Comparison of ENCODE assay signal across 20 cellular contexts in the genomic region with DNA sequence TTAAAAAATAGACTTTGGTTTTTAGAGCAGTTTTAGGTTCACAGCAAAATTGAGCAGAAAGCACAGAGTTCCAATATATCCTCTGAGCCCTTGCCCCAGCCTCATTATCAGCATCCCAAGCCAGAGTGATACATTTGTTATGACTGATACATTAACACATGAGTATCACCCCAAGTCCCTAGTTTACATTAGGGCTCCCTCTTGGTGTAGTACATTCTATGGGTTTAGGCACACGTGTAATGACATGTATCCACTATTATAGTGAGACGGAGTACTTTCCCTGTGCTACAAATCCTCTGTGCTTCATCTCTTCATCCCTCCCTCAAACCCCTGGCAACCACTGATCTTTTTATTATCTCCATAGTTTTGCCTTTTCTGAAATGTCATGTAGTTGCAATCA. TPM values are rescaled to one million over a fixed set of nuclear protein-coding genes. Genes with fewer than 3 reads are reported as not detected.
DNase-seq lines count a peak whose midpoint lies in the region; ATAC-seq, FAIRE-seq and TF ChIP-seq lines count a peak whose summit lies in the region.
"Had no signal": no experiment of that assay in that cellular context is flagged by ENCODE, and none has a peak within 500 bp of the region (broad histone marks: within the 10 kb centered on the region; RNA-seq: fewer than 3 reads in every experiment).

No MANE protein-coding gene starts in this region.

- intact Hi-C loops in Panc1 (cut with micrococcal nuclease; ENCODE audit: unreplicated experiment) = no loop called here
- intact Hi-C loops in endothelial cell of umbilical vein (cut with micrococcal nuclease) = loop anchor here (1.0 to 2.0 kb wide), 7 partner anchors 10 to 210 kb away; partner anchors contain the start of gene EMP1

- no peak overlapping the region for H2AFZ ChIP-seq in endothelial cell of umbilical vein (ENCODE audit: low read depth, low read length)
- no peak overlapping the region for H2AFZ ChIP-seq in neural progenitor cell (replicated peaks)

- peaks cover 14% of the 10 kb centered on the region for H3K9me3 Mint-ChIP-seq in neural progenitor cell
- H3K9me3 Mint-ChIP-seq: CD4-positive, alpha-beta T cell; GM23338; HFFc6; IgD-negative memory B cell had no signal

- no peak overlapping the region for H3K4me3 ChIP-seq in Panc1 (ENCODE audit: low read depth in 2 of 2, low read length in 2 of 2)
- no peak overlapping the region for H3K4me3 ChIP-seq in endothelial cell of umbilical vein (replicated peaks in 1 of 3; ENCODE audit: insufficient read depth in 1 of 3, low read depth in 1 of 3, low read length in 3 of 3)
- H3K4me3 ChIP-seq in neural progenitor cell = no peak overlapping the region
- H3K4me3 ChIP-seq: GM23338 had no signal

- TF ChIP-seq CTCF in Panc1 (IDR thresholded peaks at IDR 0.05) = no peak
- no peak for TF ChIP-seq CTCF in endothelial cell of umbilical vein (IDR thresholded peaks at IDR 0.05; ENCODE audit: extremely low read depth in 1 of 2, insufficient read depth in 1 of 2, low read depth in 1 of 2, low read length in 2 of 2)
- no peak for TF ChIP-seq CTCF in neural progenitor cell (IDR thresholded peaks at IDR 0.05)

- in situ Hi-C loops in Panc1 (cut with HindIII; ENCODE audit: low pct_unique_long_range_greater_than_20kb, low sequenced_read_pairs) = no loop called here

- peaks cover 12% of the 10 kb centered on the region for H3F3A ChIP-seq in neural progenitor cell (ENCODE audit: low read depth)

- H3K4me2 ChIP-seq in endothelial cell of umbilical vein (ENCODE audit: insufficient read depth, low read length) (no peak overlapping the region), neural progenitor cell (no peak overlapping the region)
- H3K4me2 ChIP-seq: GM23338 had no signal

- H4K20me1 ChIP-seq in endothelial cell of umbilical vein (replicated peaks; ENCODE audit: control insufficient read depth, extremely low read depth, insufficient read depth, low read length) = no peaks in the 10 kb centered on the region
- no peaks in the 10 kb centered on the region for H4K20me1 ChIP-seq in neural progenitor cell (ENCODE audit: low read depth)

- peak overlapping the region; percentile 43 for H3K27ac Mint-ChIP-seq in neural progenitor cell
- H3K27ac Mint-ChIP-seq: CD4-positive, alpha-beta T cell; GM23338; HFFc6; IgD-negative memory B cell had no signal

- H3K36me3 Mint-ChIP-seq in neural progenitor cell = peaks cover 5% of the 10 kb centered on the region
- H3K36me3 Mint-ChIP-seq: IgD-negative memory B cell had no signal

- H3K27ac ChIP-seq in Panc1 (ENCODE audit: low read length) = peak overlapping the region; percentile 29; the same call in 1 of the 2 replicates
- peak overlapping the region; percentile 43 for H3K27ac ChIP-seq in endothelial cell of umbilical vein (ENCODE audit: insufficient read depth, low read depth, low read length)
- H3K27ac ChIP-seq in neural progenitor cell = no peak overlapping the region
- H3K27ac ChIP-seq: C4-2B had no signal

- H3K9ac ChIP-seq in endothelial cell of umbilical vein (replicated peaks; ENCODE audit: extremely low read depth, insufficient read depth, low read length) (no peak overlapping the region), neural progenitor cell (no peak overlapping the region)

- no peaks in the 10 kb centered on the region for H3K79me2 ChIP-seq in endothelial cell of umbilical vein (ENCODE audit: control insufficient read depth, insufficient read depth, low read length)
- no peaks in the 10 kb centered on the region for H3K79me2 ChIP-seq in neural progenitor cell (ENCODE audit: low read depth)

- H3K4me1 ChIP-seq in Panc1 (ENCODE audit: control insufficient read depth, insufficient read depth, low read length) (peaks cover 22% of the 10 kb centered on the region), endothelial cell of umbilical vein (ENCODE audit: control insufficient read depth, extremely low read depth, insufficient read depth, low read length) (peaks cover 20% of the 10 kb centered on the region), neural progenitor cell (peaks cover 25% of the 10 kb centered on the region)

- POLR2A ChIA-PET in Panc1 (lab: Charles Lee) (no interaction called here), endothelial cell of umbilical vein (lab: Charles Lee) (no interaction called here)

- CTCF ChIA-PET in Panc1 (lab: Charles Lee) = no interaction called here
- CTCF ChIA-PET in endothelial cell of umbilical vein (lab: Charles Lee) = interaction anchor here (1.2 to 2.2 kb wide), 3 partner anchors 10 to 46 kb away, joined by 3 to 7 read pairs (median 4); no protein-coding TSS in a partner anchor

- no peak for TF ChIP-seq POLR2A in endothelial cell of umbilical vein (IDR thresholded peaks at IDR 0.05; ENCODE audit: low read depth, low read length)

- dilution Hi-C loops in endothelial cell of umbilical vein (cut with MboI; ENCODE audit: extremely low pct_ligation_motif_present, low sequenced_read_pairs) = no loop called here

- H3K27me3 ChIP-seq in Panc1 (ENCODE audit: control insufficient read depth, insufficient read depth, low read length) = no peaks in the 10 kb centered on the region
- H3K27me3 ChIP-seq in endothelial cell of umbilical vein (ENCODE audit: control insufficient read depth in 2 of 2, insufficient read depth in 2 of 2, low read length in 2 of 2) = no peaks in the 10 kb centered on the region
- H3K27me3 ChIP-seq in neural progenitor cell = no peaks in the 10 kb centered on the region

- H3K9me1 ChIP-seq in endothelial cell of umbilical vein (replicated peaks; ENCODE audit: control insufficient read depth, extremely low read depth, insufficient read depth, low read length) = no peaks in the 10 kb centered on the region

- BruUV-seq in Panc1 (replicated peaks; lab: Mats Ljungman, UMichigan) (no TSS peak), endothelial cell of umbilical vein (replicated peaks; lab: Mats Ljungman, UMichigan) (no TSS peak)

- H3K9me3 ChIP-seq in Panc1 (ENCODE audit: control insufficient read depth, insufficient read depth, low read depth, low read length) (no peaks in the 10 kb centered on the region), endothelial cell of umbilical vein (replicated peaks; ENCODE audit: control insufficient read depth, insufficient read depth, low read length) (no peaks in the 10 kb centered on the region), neural progenitor cell (ENCODE audit: low read depth) (no peaks in the 10 kb centered on the region)
- H3K9me3 ChIP-seq: Caco-2 had no signal

- no peak overlapping the region for H3K4me3 Mint-ChIP-seq in neural progenitor cell
- H3K4me3 Mint-ChIP-seq: CD4-positive, alpha-beta T cell; GM23338; HFFc6; IgD-negative memory B cell had no signal

- peaks cover 2% of the 10 kb centered on the region for H3K27me3 Mint-ChIP-seq in neural progenitor cell (ENCODE audit: insufficient read depth, low read depth)

- H3K4me1 Mint-ChIP-seq in neural progenitor cell = peaks cover 40% of the 10 kb centered on the region

- DNase-seq in Panc1 (ENCODE audit: low read depth, low spot score) = no peak
- no peak for DNase-seq in endothelial cell of umbilical vein (ENCODE audit: low read depth, low spot score)
- DNase-seq in neural progenitor cell (ENCODE audit: low spot score) = no peak
- DNase-seq in stimulated activated CD4-positive, alpha-beta T cell treated with anti-CD3 and anti-CD28 coated beads, Interleukin-2, amount 100 ng/mL, for 48 hours = no peak
- DNase-seq in NCI-H526 treated with DMSO at 0.1 percent for 48 hours (lab: John Stamatoyannopoulos, UW) = no peak
- DNase-seq: AML-193; Caco-2; CD4-positive, alpha-beta T cell; HFFc6 had no signal

- no peak for FAIRE-seq in endothelial cell of umbilical vein (lab: Jason Lieb, UNC)
- FAIRE-seq: A204.1, D721Med, GM12892, GM18507, H54, HepG2 had no signal

- ATAC-seq in Panc1 (no peak), HG02938 (IDR thresholded peaks at IDR 0.05; ENCODE audit: unreplicated experiment) (no peak)
- ATAC-seq: GM23338, HCT116, HepG2 had no signal

- no peaks in the 10 kb centered on the region for H3K36me3 ChIP-seq in Panc1 (ENCODE audit: control insufficient read depth, insufficient read depth, low read length)
- H3K36me3 ChIP-seq in endothelial cell of umbilical vein (ENCODE audit: control insufficient read depth in 2 of 2, extremely low read depth in 1 of 2, insufficient read depth in 2 of 2, low read length in 2 of 2) = no peaks in the 10 kb centered on the region
- no peaks in the 10 kb centered on the region for H3K36me3 ChIP-seq in neural progenitor cell

TF ChIP-seq in endothelial cell of umbilical vein, 7 proteins besides CTCF, POLR2A, EP300 and RAD21:
- TF ChIP-seq JUN (IDR thresholded peaks at IDR 0.05; ENCODE audit: borderline replicate concordance, insufficient read depth, insufficient read length, low read depth) (no peak), POLR2AphosphoS5 (IDR thresholded peaks at IDR 0.05; ENCODE audit: insufficient read depth, low read depth, low read length) (no peak), EZH2 (IDR thresholded peaks at IDR 0.05; ENCODE audit: borderline replicate concordance, low read depth, low read length, severe bottlenecking) (no peak), MAX (IDR thresholded peaks at IDR 0.05; ENCODE audit: insufficient read depth, insufficient read length) (no peak), GATA2 (IDR thresholded peaks at IDR 0.05; ENCODE audit: insufficient read depth, insufficient read length, low read depth, low read length) (no peak), MYC (IDR thresholded peaks at IDR 0.05; ENCODE audit: low read depth, low read length) (no peak), FOS (IDR thresholded peaks at IDR 0.05; ENCODE audit: borderline replicate concordance, insufficient read depth, low read length) (no peak)

RNA-seq across cellular contexts. Expression of gene GSG1, which starts 22.5 kb away (rescaled TPM):
- not detected for total RNA-seq in Panc1 (2021; ENCODE audit: unreplicated experiment)
- not detected for polyA plus RNA-seq in Panc1 (2012; ENCODE audit: insufficient read length)
- total RNA-seq in endothelial cell of umbilical vein = not detected in 2 replicates
- polyA plus RNA-seq in endothelial cell of umbilical vein = not detected in 2 replicates
- polyA plus RNA-seq in endothelial cell of umbilical vein (2011; cell fraction: cytosol; rRNA removed) = not detected in 2 replicates
- not detected in 2 replicates for polyA plus RNA-seq in endothelial cell of umbilical vein (2011; cell fraction: nucleus; rRNA removed)
- polyA plus RNA-seq in endothelial cell of umbilical vein (2012) = 0.16 TPM in 1 of 2 replicates, not detected in the other
- not detected in 2 replicates for polyA minus RNA-seq in endothelial cell of umbilical vein
- polyA minus RNA-seq in endothelial cell of umbilical vein (2011; cell fraction: cytosol; rRNA and poly(A)+ RNA removed) = not detected
- polyA minus RNA-seq in endothelial cell of umbilical vein (2011; cell fraction: nucleus; rRNA and poly(A)+ RNA removed) = not detected in 2 replicates
- not detected in 2 replicates for total RNA-seq in neural progenitor cell (ENCODE audit: low replicate concordance)
- total RNA-seq: Caco-2; CD4-positive, alpha-beta T cell; HepG2 had no signal
- polyA plus RNA-seq: HepG2, IgD-negative memory B cell had no signal
